Comparison of ENCODE assay signal across 8 cellular contexts in the genomic region with DNA sequence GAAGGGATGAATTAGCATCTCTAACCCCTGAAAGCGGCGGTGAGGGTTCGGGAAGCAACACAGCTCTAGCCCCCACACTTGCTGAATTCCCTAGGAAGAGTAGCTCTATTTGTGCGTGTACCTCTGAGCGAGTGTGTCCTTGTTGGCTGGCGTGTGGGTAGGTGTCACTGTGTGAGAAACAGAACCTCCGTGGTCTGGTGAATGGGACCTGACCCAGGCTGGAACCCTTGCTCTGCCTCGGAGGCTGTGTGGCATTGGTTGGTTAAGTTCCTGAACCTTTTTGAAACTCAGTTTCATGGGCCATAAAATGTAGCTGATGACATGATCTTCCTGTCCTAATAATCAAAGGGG.
DNase-seq lines count a peak whose midpoint lies in the region; ATAC-seq and TF ChIP-seq lines count a peak whose summit lies in the region.

No MANE protein-coding gene starts in this region.

- H3K9ac ChIP-seq in parathyroid adenoma: no peak overlapping the region

- H3K4me2 ChIP-seq in parathyroid adenoma (ENCODE audit: low read length): peak overlapping the region; percentile 95

- H3K27me3 ChIP-seq in parathyroid adenoma (ENCODE audit: control insufficient read depth, insufficient read depth, low read length): no peaks in the 10 kb centered on the region

- no peaks in the 10 kb centered on the region for H3K9me3 ChIP-seq in parathyroid adenoma (ENCODE audit: control insufficient read depth, low read length)

- H3K79me2 ChIP-seq in parathyroid adenoma: peaks cover 25% of the 10 kb centered on the region

- peak; percentile 29 for ATAC-seq in GM18511 (IDR thresholded peaks at IDR 0.05; ENCODE audit: unreplicated experiment)
- peak; percentile 15 for ATAC-seq in HG03280 (IDR thresholded peaks at IDR 0.05; ENCODE audit: unreplicated experiment)

- H3K4me3 ChIP-seq in parathyroid adenoma (ENCODE audit: low read depth, low read length): no peak overlapping the region

- peak overlapping the region; percentile 72 for H2AFZ ChIP-seq in parathyroid adenoma

- no peak for DNase-seq in caudate nucleus (lab: John Stamatoyannopoulos, UW)
- no peak for DNase-seq in COR-L47 (lab: John Stamatoyannopoulos, UW)
- DNase-seq in NOMO-1 (lab: John Stamatoyannopoulos, UW; ENCODE audit: unreplicated experiment in 2 of 2): no peak
- no peak for DNase-seq in NCI-H510A treated with DMSO at 0.1 percent for 48 hours (lab: John Stamatoyannopoulos, UW)
- no peak for DNase-seq in DMS153 (lab: John Stamatoyannopoulos, UW)

- no peak for TF ChIP-seq CTCF in parathyroid adenoma (IDR thresholded peaks at IDR 0.05)

- H3K27ac ChIP-seq in caudate nucleus (ENCODE audit: low read depth, low read length): peak overlapping the region; percentile 55
- H3K27ac ChIP-seq in parathyroid adenoma: no peak overlapping the region

- peaks cover 34% of the 10 kb centered on the region for H3K4me1 ChIP-seq in parathyroid adenoma

- H3K36me3 ChIP-seq in parathyroid adenoma (ENCODE audit: control insufficient read depth, insufficient read depth, low read length): no peaks in the 10 kb centered on the region
